Comparison of ENCODE assay signal across 1 cellular context in the genomic region with DNA sequence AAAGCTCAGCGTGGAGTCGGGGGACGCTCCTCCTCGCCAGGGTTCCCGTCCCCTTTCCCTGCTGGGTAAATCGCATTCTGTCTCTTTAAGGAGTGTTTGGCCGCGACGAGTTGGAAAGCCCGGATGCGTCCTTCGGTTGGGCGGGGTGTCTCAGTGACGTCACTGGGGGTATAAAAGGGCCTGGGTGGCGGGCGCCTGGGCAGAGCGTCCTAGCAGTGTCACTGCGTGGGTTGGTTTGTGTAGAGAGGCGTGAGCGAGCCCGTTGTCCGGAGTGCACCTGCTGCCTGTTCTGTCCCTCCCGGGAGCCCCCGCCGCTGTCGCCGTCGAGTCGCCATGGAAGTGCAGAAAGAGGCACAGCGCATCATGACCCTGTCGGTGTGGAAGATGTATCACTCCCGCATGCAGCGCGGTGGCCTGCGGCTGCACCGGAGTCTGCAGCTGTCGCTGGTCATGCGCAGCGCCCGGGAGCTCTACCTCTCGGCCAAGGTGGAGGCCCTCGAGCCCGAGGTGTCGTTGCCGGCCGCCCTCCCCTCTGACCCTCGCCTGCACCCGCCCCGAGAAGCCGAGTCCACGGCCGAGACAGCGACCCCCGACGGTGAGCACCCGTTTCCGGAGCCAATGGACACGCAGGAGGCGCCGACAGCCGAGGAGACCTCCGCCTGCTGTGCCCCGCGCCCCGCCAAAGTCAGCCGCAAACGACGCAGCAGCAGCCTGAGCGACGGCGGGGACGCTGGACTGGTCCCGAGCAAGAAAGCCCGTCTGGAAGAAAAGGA.
A peak's percentile ranks its signal among the peaks of the same experiment; 100 is the strongest.
TF ChIP-seq lines count a peak whose summit lies in the region.

No MANE protein-coding gene starts in this region.

TF ChIP-seq in K562, 482 proteins besides CTCF, POLR2A, EP300 and RAD21 (continued from another document and continues in another):
- TF ChIP-seq, protein P1, sequence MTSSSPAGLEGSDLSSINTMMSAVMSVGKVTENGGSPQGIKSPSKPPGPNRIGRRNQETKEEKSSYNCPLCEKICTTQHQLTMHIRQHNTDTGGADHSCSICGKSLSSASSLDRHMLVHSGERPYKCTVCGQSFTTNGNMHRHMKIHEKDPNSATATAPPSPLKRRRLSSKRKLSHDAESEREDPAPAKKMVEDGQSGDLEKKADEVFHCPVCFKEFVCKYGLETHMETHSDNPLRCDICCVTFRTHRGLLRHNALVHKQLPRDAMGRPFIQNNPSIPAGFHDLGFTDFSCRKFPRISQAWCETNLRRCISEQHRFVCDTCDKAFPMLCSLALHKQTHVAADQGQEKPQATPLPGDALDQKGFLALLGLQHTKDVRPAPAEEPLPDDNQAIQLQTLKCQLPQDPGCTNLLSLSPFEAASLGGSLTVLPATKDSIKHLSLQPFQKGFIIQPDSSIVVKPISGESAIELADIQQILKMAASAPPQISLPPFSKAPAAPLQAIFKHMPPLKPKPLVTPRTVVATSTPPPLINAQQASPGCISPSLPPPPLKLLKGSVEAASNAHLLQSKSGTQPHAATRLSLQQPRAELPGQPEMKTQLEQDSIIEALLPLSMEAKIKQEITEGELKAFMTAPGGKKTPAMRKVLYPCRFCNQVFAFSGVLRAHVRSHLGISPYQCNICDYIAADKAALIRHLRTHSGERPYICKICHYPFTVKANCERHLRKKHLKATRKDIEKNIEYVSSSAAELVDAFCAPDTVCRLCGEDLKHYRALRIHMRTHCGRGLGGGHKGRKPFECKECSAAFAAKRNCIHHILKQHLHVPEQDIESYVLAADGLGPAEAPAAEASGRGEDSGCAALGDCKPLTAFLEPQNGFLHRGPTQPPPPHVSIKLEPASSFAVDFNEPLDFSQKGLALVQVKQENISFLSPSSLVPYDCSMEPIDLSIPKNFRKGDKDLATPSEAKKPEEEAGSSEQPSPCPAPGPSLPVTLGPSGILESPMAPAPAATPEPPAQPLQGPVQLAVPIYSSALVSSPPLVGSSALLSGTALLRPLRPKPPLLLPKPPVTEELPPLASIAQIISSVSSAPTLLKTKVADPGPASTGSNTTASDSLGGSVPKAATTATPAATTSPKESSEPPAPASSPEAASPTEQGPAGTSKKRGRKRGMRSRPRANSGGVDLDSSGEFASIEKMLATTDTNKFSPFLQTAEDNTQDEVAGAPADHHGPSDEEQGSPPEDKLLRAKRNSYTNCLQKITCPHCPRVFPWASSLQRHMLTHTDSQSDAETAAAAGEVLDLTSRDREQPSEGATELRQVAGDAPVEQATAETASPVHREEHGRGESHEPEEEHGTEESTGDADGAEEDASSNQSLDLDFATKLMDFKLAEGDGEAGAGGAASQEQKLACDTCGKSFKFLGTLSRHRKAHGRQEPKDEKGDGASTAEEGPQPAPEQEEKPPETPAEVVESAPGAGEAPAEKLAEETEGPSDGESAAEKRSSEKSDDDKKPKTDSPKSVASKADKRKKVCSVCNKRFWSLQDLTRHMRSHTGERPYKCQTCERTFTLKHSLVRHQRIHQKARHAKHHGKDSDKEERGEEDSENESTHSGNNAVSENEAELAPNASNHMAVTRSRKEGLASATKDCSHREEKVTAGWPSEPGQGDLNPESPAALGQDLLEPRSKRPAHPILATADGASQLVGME (CRISPR knock-in tag; IDR thresholded peaks at IDR 0.05): peak; percentile 52; the same call in 1 of the 2 replicates
- TF ChIP-seq ZKSCAN3 (CRISPR knock-in tag; IDR thresholded peaks at IDR 0.05) (no peak), TAF9B (IDR thresholded peaks at IDR 0.05; ENCODE audit: partially characterized antibody) (peak; percentile 96), HDGF (IDR thresholded peaks at IDR 0.05) (0 out of 2 replicates have a peak, but pooled peaks have one; percentile 58), MCM2 (IDR thresholded peaks at IDR 0.05; ENCODE audit: low read depth) (no peak), HMG20B (CRISPR knock-in tag; IDR thresholded peaks at IDR 0.05) (no peak), SREBF2 (CRISPR knock-in tag; IDR thresholded peaks at IDR 0.05) (no peak), ZNF445 (CRISPR knock-in tag; IDR thresholded peaks at IDR 0.05; ENCODE audit: low read depth) (no peak), ARID2 (IDR thresholded peaks at IDR 0.05) (no peak), TFAP4 (CRISPR knock-in tag; IDR thresholded peaks at IDR 0.05; ENCODE audit: borderline replicate concordance) (peak; percentile 90), ZNF133 (CRISPR knock-in tag; IDR thresholded peaks at IDR 0.05) (no peak), KLF1 (tag; IDR thresholded peaks at IDR 0.05) (peak; percentile 80), CCNT2 (IDR thresholded peaks at IDR 0.05; ENCODE audit: borderline replicate concordance, extremely low read depth, insufficient read length, low read depth, low read length) (peak; percentile 71), BDP1 (IDR thresholded peaks at IDR 0.05; ENCODE audit: insufficient read depth, insufficient read length) (no peak), ARNT (IDR thresholded peaks at IDR 0.05) (no peak), ZNF609 (CRISPR knock-in tag; IDR thresholded peaks at IDR 0.05; ENCODE audit: borderline replicate concordance) (peak; percentile 69; the same call in 1 of the 2 replicates), DIDO1 (tag; IDR thresholded peaks at IDR 0.05; ENCODE audit: low read depth) (no peak), ZNF408 (CRISPR knock-in tag; IDR thresholded peaks at IDR 0.05; ENCODE audit: low read depth) (no peak)
- TF ChIP-seq, protein P2, sequence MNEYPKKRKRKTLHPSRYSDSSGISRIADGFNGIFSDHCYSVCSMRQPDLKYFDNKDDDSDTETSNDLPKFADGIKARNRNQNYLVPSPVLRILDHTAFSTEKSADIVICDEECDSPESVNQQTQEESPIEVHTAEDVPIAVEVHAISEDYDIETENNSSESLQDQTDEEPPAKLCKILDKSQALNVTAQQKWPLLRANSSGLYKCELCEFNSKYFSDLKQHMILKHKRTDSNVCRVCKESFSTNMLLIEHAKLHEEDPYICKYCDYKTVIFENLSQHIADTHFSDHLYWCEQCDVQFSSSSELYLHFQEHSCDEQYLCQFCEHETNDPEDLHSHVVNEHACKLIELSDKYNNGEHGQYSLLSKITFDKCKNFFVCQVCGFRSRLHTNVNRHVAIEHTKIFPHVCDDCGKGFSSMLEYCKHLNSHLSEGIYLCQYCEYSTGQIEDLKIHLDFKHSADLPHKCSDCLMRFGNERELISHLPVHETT (CRISPR knock-in tag; conservative IDR thresholded peaks at IDR 0.05 in 1 of 2, IDR thresholded peaks at IDR 0.05 in 1 of 2): peak in 1 of 2 experiments; percentile 57; a peak in 1 of 4 replicates
- TF ChIP-seq, protein P3, sequence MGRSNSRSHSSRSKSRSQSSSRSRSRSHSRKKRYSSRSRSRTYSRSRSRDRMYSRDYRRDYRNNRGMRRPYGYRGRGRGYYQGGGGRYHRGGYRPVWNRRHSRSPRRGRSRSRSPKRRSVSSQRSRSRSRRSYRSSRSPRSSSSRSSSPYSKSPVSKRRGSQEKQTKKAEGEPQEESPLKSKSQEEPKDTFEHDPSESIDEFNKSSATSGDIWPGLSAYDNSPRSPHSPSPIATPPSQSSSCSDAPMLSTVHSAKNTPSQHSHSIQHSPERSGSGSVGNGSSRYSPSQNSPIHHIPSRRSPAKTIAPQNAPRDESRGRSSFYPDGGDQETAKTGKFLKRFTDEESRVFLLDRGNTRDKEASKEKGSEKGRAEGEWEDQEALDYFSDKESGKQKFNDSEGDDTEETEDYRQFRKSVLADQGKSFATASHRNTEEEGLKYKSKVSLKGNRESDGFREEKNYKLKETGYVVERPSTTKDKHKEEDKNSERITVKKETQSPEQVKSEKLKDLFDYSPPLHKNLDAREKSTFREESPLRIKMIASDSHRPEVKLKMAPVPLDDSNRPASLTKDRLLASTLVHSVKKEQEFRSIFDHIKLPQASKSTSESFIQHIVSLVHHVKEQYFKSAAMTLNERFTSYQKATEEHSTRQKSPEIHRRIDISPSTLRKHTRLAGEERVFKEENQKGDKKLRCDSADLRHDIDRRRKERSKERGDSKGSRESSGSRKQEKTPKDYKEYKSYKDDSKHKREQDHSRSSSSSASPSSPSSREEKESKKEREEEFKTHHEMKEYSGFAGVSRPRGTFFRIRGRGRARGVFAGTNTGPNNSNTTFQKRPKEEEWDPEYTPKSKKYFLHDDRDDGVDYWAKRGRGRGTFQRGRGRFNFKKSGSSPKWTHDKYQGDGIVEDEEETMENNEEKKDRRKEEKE (IDR thresholded peaks at IDR 0.05; ENCODE audit: borderline replicate concordance in 1 of 2, control insufficient read depth in 1 of 2, low read depth in 2 of 2, low read length in 1 of 2): peak in 1 of 2 experiments; percentile 95; a peak in 2 of 4 replicates
- TF ChIP-seq, protein P4, sequence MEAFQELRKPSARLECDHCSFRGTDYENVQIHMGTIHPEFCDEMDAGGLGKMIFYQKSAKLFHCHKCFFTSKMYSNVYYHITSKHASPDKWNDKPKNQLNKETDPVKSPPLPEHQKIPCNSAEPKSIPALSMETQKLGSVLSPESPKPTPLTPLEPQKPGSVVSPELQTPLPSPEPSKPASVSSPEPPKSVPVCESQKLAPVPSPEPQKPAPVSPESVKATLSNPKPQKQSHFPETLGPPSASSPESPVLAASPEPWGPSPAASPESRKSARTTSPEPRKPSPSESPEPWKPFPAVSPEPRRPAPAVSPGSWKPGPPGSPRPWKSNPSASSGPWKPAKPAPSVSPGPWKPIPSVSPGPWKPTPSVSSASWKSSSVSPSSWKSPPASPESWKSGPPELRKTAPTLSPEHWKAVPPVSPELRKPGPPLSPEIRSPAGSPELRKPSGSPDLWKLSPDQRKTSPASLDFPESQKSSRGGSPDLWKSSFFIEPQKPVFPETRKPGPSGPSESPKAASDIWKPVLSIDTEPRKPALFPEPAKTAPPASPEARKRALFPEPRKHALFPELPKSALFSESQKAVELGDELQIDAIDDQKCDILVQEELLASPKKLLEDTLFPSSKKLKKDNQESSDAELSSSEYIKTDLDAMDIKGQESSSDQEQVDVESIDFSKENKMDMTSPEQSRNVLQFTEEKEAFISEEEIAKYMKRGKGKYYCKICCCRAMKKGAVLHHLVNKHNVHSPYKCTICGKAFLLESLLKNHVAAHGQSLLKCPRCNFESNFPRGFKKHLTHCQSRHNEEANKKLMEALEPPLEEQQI (IDR thresholded peaks at IDR 0.05): no peak
- TF ChIP-seq, protein P5, sequence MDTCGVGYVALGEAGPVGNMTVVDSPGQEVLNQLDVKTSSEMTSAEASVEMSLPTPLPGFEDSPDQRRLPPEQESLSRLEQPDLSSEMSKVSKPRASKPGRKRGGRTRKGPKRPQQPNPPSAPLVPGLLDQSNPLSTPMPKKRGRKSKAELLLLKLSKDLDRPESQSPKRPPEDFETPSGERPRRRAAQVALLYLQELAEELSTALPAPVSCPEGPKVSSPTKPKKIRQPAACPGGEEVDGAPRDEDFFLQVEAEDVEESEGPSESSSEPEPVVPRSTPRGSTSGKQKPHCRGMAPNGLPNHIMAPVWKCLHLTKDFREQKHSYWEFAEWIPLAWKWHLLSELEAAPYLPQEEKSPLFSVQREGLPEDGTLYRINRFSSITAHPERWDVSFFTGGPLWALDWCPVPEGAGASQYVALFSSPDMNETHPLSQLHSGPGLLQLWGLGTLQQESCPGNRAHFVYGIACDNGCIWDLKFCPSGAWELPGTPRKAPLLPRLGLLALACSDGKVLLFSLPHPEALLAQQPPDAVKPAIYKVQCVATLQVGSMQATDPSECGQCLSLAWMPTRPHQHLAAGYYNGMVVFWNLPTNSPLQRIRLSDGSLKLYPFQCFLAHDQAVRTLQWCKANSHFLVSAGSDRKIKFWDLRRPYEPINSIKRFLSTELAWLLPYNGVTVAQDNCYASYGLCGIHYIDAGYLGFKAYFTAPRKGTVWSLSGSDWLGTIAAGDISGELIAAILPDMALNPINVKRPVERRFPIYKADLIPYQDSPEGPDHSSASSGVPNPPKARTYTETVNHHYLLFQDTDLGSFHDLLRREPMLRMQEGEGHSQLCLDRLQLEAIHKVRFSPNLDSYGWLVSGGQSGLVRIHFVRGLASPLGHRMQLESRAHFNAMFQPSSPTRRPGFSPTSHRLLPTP (IDR thresholded peaks at IDR 0.05; ENCODE audit: borderline replicate concordance, extremely low read depth, insufficient read length): no peak
- TF ChIP-seq, protein P6, sequence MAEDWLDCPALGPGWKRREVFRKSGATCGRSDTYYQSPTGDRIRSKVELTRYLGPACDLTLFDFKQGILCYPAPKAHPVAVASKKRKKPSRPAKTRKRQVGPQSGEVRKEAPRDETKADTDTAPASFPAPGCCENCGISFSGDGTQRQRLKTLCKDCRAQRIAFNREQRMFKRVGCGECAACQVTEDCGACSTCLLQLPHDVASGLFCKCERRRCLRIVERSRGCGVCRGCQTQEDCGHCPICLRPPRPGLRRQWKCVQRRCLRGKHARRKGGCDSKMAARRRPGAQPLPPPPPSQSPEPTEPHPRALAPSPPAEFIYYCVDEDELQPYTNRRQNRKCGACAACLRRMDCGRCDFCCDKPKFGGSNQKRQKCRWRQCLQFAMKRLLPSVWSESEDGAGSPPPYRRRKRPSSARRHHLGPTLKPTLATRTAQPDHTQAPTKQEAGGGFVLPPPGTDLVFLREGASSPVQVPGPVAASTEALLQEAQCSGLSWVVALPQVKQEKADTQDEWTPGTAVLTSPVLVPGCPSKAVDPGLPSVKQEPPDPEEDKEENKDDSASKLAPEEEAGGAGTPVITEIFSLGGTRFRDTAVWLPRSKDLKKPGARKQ (CRISPR knock-in tag; IDR thresholded peaks at IDR 0.05): no peak
